1 cellular context compared by ENCODE assay signal in the genomic region with DNA sequence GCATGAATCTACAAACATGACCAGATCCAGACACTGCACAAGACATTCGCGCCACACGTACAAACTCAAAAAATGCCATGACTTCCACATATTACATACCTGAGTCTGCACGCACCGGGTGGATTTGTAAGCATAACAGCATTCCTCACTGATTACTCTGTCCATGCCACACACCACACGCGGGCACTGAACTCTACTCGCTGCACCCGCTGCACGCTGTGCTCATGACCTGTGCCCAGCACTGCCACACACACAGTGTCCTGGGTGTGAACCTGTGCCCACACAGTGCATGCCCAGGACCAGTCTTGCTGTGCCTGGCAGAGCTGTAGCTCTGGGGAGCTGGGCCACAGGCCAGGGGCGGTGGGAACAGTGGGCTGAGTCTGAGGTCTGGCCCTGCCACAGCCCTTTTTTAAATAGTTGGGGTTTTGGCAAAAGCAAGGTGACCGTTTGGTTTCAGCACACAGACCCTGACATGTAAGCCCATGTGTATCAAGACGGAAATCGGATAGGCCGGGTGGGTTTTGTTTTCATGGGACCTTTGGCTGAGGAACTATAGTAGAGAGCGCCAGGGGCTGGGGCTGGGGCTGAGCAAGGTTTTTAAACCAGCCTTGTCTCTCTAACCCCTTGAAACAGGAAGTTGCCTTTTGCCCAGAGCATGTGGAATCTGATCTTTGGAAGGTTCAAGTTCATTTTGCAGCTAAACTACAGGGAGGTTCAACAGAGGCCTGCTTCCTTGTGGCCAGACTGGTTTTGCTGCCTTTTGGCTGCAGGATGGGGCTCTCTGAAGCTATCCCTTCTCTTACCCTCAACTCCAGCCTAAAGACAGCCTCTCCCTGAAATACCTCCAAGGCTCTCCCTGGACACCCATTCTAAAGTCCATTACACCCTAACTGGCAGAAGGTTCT.
TF ChIP-seq lines count a peak whose summit lies in the region.

No MANE protein-coding gene starts in this region.

TF ChIP-seq in HepG2, 621 proteins besides CTCF, POLR2A, EP300 and RAD21 (continues in another document):
- peak; percentile 48 for TF ChIP-seq TEAD3 (CRISPR knock-in tag; optimal IDR thresholded peaks at IDR 0.05; ENCODE audit: borderline replicate concordance)
- no peak for TF ChIP-seq GABPA (IDR thresholded peaks at IDR 0.05; ENCODE audit: low read depth, low read length)
- TF ChIP-seq GABPA (CRISPR knock-in tag; IDR thresholded peaks at IDR 0.05; ENCODE audit: low read depth) = peak; percentile 76
- TF ChIP-seq MED1 (CRISPR knock-in tag; IDR thresholded peaks at IDR 0.05) = peak; percentile 60
- TF ChIP-seq, protein P1, sequence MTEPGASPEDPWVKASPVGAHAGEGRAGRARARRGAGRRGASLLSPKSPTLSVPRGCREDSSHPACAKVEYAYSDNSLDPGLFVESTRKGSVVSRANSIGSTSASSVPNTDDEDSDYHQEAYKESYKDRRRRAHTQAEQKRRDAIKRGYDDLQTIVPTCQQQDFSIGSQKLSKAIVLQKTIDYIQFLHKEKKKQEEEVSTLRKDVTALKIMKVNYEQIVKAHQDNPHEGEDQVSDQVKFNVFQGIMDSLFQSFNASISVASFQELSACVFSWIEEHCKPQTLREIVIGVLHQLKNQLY (CRISPR knock-in tag; IDR thresholded peaks at IDR 0.05) = no peak
- peak; percentile 74; the same call in 1 of the 2 replicates for TF ChIP-seq RXRB (CRISPR knock-in tag; IDR thresholded peaks at IDR 0.05; ENCODE audit: borderline replicate concordance)
- TF ChIP-seq ZFX (CRISPR knock-in tag; IDR thresholded peaks at IDR 0.05; ENCODE audit: low read depth) = peak; percentile 60
- 0 out of 2 replicates have a peak, but pooled peaks have one; percentile 57 for TF ChIP-seq HNRNPL (IDR thresholded peaks at IDR 0.05; ENCODE audit: low read depth, low read length)
- no peak for TF ChIP-seq REPIN1 (CRISPR knock-in tag; IDR thresholded peaks at IDR 0.05; ENCODE audit: borderline replicate concordance, low read depth)
- 0 out of 2 replicates have a peak, but pooled peaks have one; percentile 27 for TF ChIP-seq ZNF607 (CRISPR knock-in tag; IDR thresholded peaks at IDR 0.05; ENCODE audit: borderline replicate concordance)
- peak; percentile 13; the same call in 1 of the 2 replicates for TF ChIP-seq SOX5 (CRISPR knock-in tag; IDR thresholded peaks at IDR 0.05; ENCODE audit: borderline replicate concordance)
- no peak for TF ChIP-seq ZBTB25 (CRISPR knock-in tag; IDR thresholded peaks at IDR 0.05)
- no peak for TF ChIP-seq KMT2A (CRISPR knock-in tag; IDR thresholded peaks at IDR 0.05)
- peak; percentile 10; the same call in 1 of the 2 replicates for TF ChIP-seq SALL1 (CRISPR knock-in tag; IDR thresholded peaks at IDR 0.05)
- TF ChIP-seq HNF1B (CRISPR knock-in tag; IDR thresholded peaks at IDR 0.05) = peak; percentile 59; the same call in 1 of the 2 replicates
- no peak for TF ChIP-seq SRF (IDR thresholded peaks at IDR 0.05; ENCODE audit: low read depth, low read length)
- TF ChIP-seq, protein P2, sequence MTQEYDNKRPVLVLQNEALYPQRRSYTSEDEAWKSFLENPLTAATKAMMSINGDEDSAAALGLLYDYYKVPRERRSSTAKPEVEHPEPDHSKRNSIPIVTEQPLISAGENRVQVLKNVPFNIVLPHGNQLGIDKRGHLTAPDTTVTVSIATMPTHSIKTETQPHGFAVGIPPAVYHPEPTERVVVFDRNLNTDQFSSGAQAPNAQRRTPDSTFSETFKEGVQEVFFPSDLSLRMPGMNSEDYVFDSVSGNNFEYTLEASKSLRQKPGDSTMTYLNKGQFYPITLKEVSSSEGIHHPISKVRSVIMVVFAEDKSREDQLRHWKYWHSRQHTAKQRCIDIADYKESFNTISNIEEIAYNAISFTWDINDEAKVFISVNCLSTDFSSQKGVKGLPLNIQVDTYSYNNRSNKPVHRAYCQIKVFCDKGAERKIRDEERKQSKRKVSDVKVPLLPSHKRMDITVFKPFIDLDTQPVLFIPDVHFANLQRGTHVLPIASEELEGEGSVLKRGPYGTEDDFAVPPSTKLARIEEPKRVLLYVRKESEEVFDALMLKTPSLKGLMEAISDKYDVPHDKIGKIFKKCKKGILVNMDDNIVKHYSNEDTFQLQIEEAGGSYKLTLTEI (CRISPR knock-in tag; conservative IDR thresholded peaks at IDR 0.05) = no peak
- TF ChIP-seq RFX1 (IDR thresholded peaks at IDR 0.05) = no peak
- TF ChIP-seq ZNF572 (CRISPR knock-in tag; IDR thresholded peaks at IDR 0.05) = peak; percentile 36; the same call in 1 of the 2 replicates
- TF ChIP-seq NCOA5 (CRISPR knock-in tag; IDR thresholded peaks at IDR 0.05) = no peak
- TF ChIP-seq SNAPC4 (CRISPR knock-in tag; IDR thresholded peaks at IDR 0.05) = no peak
- TF ChIP-seq RARA (CRISPR knock-in tag; IDR thresholded peaks at IDR 0.05) = peak; percentile 82
- peak; percentile 21; the same call in 1 of the 2 replicates for TF ChIP-seq SIX1 (CRISPR knock-in tag; IDR thresholded peaks at IDR 0.05; ENCODE audit: borderline replicate concordance)
- TF ChIP-seq, protein P3, sequence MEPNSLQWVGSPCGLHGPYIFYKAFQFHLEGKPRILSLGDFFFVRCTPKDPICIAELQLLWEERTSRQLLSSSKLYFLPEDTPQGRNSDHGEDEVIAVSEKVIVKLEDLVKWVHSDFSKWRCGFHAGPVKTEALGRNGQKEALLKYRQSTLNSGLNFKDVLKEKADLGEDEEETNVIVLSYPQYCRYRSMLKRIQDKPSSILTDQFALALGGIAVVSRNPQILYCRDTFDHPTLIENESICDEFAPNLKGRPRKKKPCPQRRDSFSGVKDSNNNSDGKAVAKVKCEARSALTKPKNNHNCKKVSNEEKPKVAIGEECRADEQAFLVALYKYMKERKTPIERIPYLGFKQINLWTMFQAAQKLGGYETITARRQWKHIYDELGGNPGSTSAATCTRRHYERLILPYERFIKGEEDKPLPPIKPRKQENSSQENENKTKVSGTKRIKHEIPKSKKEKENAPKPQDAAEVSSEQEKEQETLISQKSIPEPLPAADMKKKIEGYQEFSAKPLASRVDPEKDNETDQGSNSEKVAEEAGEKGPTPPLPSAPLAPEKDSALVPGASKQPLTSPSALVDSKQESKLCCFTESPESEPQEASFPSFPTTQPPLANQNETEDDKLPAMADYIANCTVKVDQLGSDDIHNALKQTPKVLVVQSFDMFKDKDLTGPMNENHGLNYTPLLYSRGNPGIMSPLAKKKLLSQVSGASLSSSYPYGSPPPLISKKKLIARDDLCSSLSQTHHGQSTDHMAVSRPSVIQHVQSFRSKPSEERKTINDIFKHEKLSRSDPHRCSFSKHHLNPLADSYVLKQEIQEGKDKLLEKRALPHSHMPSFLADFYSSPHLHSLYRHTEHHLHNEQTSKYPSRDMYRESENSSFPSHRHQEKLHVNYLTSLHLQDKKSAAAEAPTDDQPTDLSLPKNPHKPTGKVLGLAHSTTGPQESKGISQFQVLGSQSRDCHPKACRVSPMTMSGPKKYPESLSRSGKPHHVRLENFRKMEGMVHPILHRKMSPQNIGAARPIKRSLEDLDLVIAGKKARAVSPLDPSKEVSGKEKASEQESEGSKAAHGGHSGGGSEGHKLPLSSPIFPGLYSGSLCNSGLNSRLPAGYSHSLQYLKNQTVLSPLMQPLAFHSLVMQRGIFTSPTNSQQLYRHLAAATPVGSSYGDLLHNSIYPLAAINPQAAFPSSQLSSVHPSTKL (CRISPR knock-in tag; IDR thresholded peaks at IDR 0.05) = 0 out of 2 replicates have a peak, but pooled peaks have one; percentile 39
- peak; percentile 60 for TF ChIP-seq TBL1XR1 (IDR thresholded peaks at IDR 0.05; ENCODE audit: borderline replicate concordance, low read length, partially characterized antibody)
- no peak for TF ChIP-seq ZNF720 (CRISPR knock-in tag; IDR thresholded peaks at IDR 0.05)
- TF ChIP-seq ZNF136 (CRISPR knock-in tag; IDR thresholded peaks at IDR 0.05; ENCODE audit: low read depth) = no peak
- TF ChIP-seq JUN (CRISPR knock-in tag; IDR thresholded peaks at IDR 0.05) = no peak
- TF ChIP-seq, protein P4, sequence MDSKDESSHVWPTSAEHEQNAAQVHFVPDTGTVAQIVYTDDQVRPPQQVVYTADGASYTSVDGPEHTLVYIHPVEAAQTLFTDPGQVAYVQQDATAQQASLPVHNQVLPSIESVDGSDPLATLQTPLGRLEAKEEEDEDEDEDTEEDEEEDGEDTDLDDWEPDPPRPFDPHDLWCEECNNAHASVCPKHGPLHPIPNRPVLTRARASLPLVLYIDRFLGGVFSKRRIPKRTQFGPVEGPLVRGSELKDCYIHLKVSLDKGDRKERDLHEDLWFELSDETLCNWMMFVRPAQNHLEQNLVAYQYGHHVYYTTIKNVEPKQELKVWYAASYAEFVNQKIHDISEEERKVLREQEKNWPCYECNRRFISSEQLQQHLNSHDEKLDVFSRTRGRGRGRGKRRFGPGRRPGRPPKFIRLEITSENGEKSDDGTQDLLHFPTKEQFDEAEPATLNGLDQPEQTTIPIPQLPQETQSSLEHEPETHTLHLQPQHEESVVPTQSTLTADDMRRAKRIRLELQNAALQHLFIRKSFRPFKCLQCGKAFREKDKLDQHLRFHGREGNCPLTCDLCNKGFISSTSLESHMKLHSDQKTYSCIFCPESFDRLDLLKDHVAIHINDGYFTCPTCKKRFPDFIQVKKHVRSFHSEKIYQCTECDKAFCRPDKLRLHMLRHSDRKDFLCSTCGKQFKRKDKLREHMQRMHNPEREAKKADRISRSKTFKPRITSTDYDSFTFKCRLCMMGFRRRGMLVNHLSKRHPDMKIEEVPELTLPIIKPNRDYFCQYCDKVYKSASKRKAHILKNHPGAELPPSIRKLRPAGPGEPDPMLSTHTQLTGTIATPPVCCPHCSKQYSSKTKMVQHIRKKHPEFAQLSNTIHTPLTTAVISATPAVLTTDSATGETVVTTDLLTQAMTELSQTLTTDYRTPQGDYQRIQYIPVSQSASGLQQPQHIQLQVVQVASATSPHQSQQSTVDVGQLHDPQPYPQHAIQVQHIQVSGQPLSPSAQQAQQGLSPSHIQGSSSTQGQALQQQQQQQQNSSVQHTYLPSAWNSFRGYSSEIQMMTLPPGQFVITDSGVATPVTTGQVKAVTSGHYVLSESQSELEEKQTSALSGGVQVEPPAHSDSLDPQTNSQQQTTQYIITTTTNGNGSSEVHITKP (CRISPR knock-in tag; IDR thresholded peaks at IDR 0.05; ENCODE audit: low read depth) = no peak
- TF ChIP-seq MEIS2 (CRISPR knock-in tag; IDR thresholded peaks at IDR 0.05) = no peak
- TF ChIP-seq PHF20 (CRISPR knock-in tag; IDR thresholded peaks at IDR 0.05) = peak; percentile 37; the same call in 1 of the 2 replicates
- no peak for TF ChIP-seq RELA (CRISPR knock-in tag; IDR thresholded peaks at IDR 0.05)
- TF ChIP-seq, protein P5, sequence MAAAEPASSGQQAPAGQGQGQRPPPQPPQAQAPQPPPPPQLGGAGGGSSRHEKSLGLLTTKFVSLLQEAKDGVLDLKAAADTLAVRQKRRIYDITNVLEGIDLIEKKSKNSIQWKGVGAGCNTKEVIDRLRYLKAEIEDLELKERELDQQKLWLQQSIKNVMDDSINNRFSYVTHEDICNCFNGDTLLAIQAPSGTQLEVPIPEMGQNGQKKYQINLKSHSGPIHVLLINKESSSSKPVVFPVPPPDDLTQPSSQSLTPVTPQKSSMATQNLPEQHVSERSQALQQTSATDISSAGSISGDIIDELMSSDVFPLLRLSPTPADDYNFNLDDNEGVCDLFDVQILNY (CRISPR knock-in tag; conservative IDR thresholded peaks at IDR 0.05) = no peak
